40 cellular contexts compared by ENCODE assay signal in genomic region chr2:148360662-148361061, GRCh38.
"Had no signal": no experiment of that assay in that cellular context is flagged by ENCODE, and none has a peak within 500 bp of the region (broad histone marks: within the 10 kb centered on the region; RNA-seq: fewer than 3 reads in every experiment).

No MANE protein-coding gene starts in this region.

- H3K4me1 Mint-ChIP-seq: activated naive CD4-positive, alpha-beta T cell treated with anti-CD3 and anti-CD28 coated beads, Interleukin-2, amount 10 ng/mL, durations not matched to agents 7 days and 5 days; activated naive CD8-positive, alpha-beta T cell treated with anti-CD3 and anti-CD28 coated beads for 36 hours; activated naive CD8-positive, alpha-beta T cell treated with anti-CD3 and anti-CD28 coated beads, Interleukin-2, amount 10 ng/mL, durations not matched to agents 7 days and 5 days had no signal

- H3K9me3 Mint-ChIP-seq: activated naive CD4-positive, alpha-beta T cell treated with anti-CD3 and anti-CD28 coated beads, Interleukin-2, amount 50 U/mL, for 24 hours had no signal

- H3K27me3 Mint-ChIP-seq: activated naive CD4-positive, alpha-beta T cell treated with anti-CD3 and anti-CD28 coated beads, Interleukin-2, amount 10 ng/mL, durations not matched to agents 7 days and 5 days; activated naive CD4-positive, alpha-beta T cell treated with anti-CD3 and anti-CD28 coated beads, Interleukin-2, amount 50 U/mL, for 24 hours; activated naive CD8-positive, alpha-beta T cell; activated naive CD8-positive, alpha-beta T cell treated with anti-CD3 and anti-CD28 coated beads for 36 hours; activated naive CD8-positive, alpha-beta T cell treated with anti-CD3 and anti-CD28 coated beads, Interleukin-2, amount 10 ng/mL, durations not matched to agents 7 days and 5 days; activated naive CD8-positive, alpha-beta T cell treated with anti-CD3 and anti-CD28 coated beads, Interleukin-2, amount 50 U/mL, for 24 hours; activated T-cell treated with anti-CD3 and anti-CD28 coated beads, Interleukin-2, amount 50 U/mL, for 24 hours; activated T-helper 17 cell treated with anti-CD3 and anti-CD28 coated beads, Interleukin-2, amount 50 U/mL, for 72 hours; brain; central memory CD8-positive, alpha-beta T cell had no signal

- H3K27me3 ChIP-seq: adrenal gland, ascending aorta, body of pancreas, brain microvascular endothelial cell, breast epithelium, cardiac muscle cell had no signal

- H3K4me1 ChIP-seq: adrenal gland, ascending aorta, body of pancreas, breast epithelium had no signal

- H3K27ac ChIP-seq: adrenal gland, ascending aorta, body of pancreas, brain microvascular endothelial cell, breast epithelium, cardiac muscle cell had no signal

- H3K36me3 ChIP-seq: adrenal gland, ascending aorta, brain microvascular endothelial cell, breast epithelium, cardiac muscle cell had no signal

- H3K4me3 ChIP-seq: adrenal gland, ascending aorta, body of pancreas, breast epithelium, cardiac muscle cell had no signal

- FAIRE-seq: astrocyte, bronchial epithelial cell had no signal

- H3K4me3 Mint-ChIP-seq: activated naive CD4-positive, alpha-beta T cell treated with anti-CD3 and anti-CD28 coated beads for 36 hours; activated naive CD4-positive, alpha-beta T cell treated with anti-CD3 and anti-CD28 coated beads, Interleukin-2, amount 10 ng/mL, durations not matched to agents 7 days and 5 days; activated naive CD4-positive, alpha-beta T cell treated with anti-CD3 and anti-CD28 coated beads, Interleukin-2, amount 50 U/mL, for 24 hours; activated naive CD8-positive, alpha-beta T cell; activated naive CD8-positive, alpha-beta T cell treated with anti-CD3 and anti-CD28 coated beads for 36 hours; activated naive CD8-positive, alpha-beta T cell treated with anti-CD3 and anti-CD28 coated beads, Interleukin-2, amount 10 ng/mL, durations not matched to agents 7 days and 5 days; activated naive CD8-positive, alpha-beta T cell treated with anti-CD3 and anti-CD28 coated beads, Interleukin-2, amount 50 U/mL, for 24 hours; activated T-cell treated with anti-CD3 and anti-CD28 coated beads, Interleukin-2, amount 50 U/mL, for 24 hours; activated T-cell treated with anti-CD3 and anti-CD28 coated beads, Interleukin-2, amount 50 U/mL, for 4 hours; activated T-cell treated with anti-CD3 and anti-CD28 coated beads, Interleukin-2, amount 50 U/mL, for 72 hours; activated T-helper 1 cell treated with anti-CD3 and anti-CD28 coated beads, Interleukin-12 subunit alpha, Interleukin-12 subunit beta, Interleukin-2, Interleukin-4 antibody, amounts not matched to agents 30 ng/mL and 10 ng/mL and 1 ng/mL, durations not matched to agents 14 hours and 24 hours and 36 hours; activated T-helper 17 cell treated with anti-CD3 and anti-CD28 coated beads, Interleukin-2, amount 50 U/mL, for 72 hours; brain; central memory CD8-positive, alpha-beta T cell had no signal

- H3K9me3 ChIP-seq: adrenal gland, body of pancreas, breast epithelium had no signal

- H3K36me3 Mint-ChIP-seq: activated naive CD4-positive, alpha-beta T cell treated with anti-CD3 and anti-CD28 coated beads, Interleukin-2, amount 10 ng/mL, durations not matched to agents 7 days and 5 days had no signal

- H3K27ac Mint-ChIP-seq: activated naive CD4-positive, alpha-beta T cell treated with anti-CD3 and anti-CD28 coated beads for 36 hours; activated naive CD4-positive, alpha-beta T cell treated with anti-CD3 and anti-CD28 coated beads, Interleukin-2, amount 10 ng/mL, durations not matched to agents 7 days and 5 days; activated naive CD4-positive, alpha-beta T cell treated with anti-CD3 and anti-CD28 coated beads, Interleukin-2, amount 50 U/mL, for 24 hours; activated naive CD4-positive, alpha-beta T cell treated with anti-CD3 and anti-CD28 coated beads, Interleukin-2, amount 50 U/mL, for 72 hours; activated naive CD8-positive, alpha-beta T cell; activated naive CD8-positive, alpha-beta T cell treated with anti-CD3 and anti-CD28 coated beads for 36 hours; activated naive CD8-positive, alpha-beta T cell treated with anti-CD3 and anti-CD28 coated beads, Interleukin-2, amount 10 ng/mL, durations not matched to agents 7 days and 5 days; activated naive CD8-positive, alpha-beta T cell treated with anti-CD3 and anti-CD28 coated beads, Interleukin-2, amount 50 U/mL, for 24 hours; activated T-cell treated with anti-CD3 and anti-CD28 coated beads, Interleukin-2, amount 50 U/mL, for 24 hours; activated T-cell treated with anti-CD3 and anti-CD28 coated beads, Interleukin-2, amount 50 U/mL, for 72 hours; activated T-helper 1 cell treated with anti-CD3 and anti-CD28 coated beads, Interleukin-12 subunit alpha, Interleukin-12 subunit beta, Interleukin-2, Interleukin-4 antibody, amounts not matched to agents 30 ng/mL and 10 ng/mL and 1 ng/mL, durations not matched to agents 14 hours and 24 hours and 36 hours; activated T-helper 17 cell treated with anti-CD3 and anti-CD28 coated beads, Interleukin-2, amount 50 U/mL, for 72 hours; activated T-helper 2 cell treated with anti-CD3 and anti-CD28 coated beads, Interferon-gamma antibody, Interleukin-2, Interleukin-4, amounts not matched to agents 10 μg/mL and 5 μg/mL and 100 μg/mL, durations not matched to agents 14 hours and 24 hours and 36 hours had no signal

- DNase-seq: activated effector memory CD4-positive, alpha-beta T cell treated with anti-CD3 and anti-CD28 coated beads, Interleukin-2, amount 50 U/mL, for 16 hours; activated effector memory CD4-positive, alpha-beta T cell treated with Interleukin-2 at 50 U/mL for 16 hours; activated gamma-delta T cell; activated gamma-delta T cell treated with Interleukin-2 at 50 U/mL for 16 hours; activated naive CD4-positive, alpha-beta T cell; activated naive CD4-positive, alpha-beta T cell treated with anti-CD3 and anti-CD28 coated beads for 36 hours; activated naive CD4-positive, alpha-beta T cell treated with anti-CD3 and anti-CD28 coated beads, Interleukin-2, amount 10 ng/mL, durations not matched to agents 7 days and 5 days; activated naive CD4-positive, alpha-beta T cell treated with anti-CD3 and anti-CD28 coated beads, Interleukin-2, amount 50 U/mL, for 16 hours; activated naive CD4-positive, alpha-beta T cell treated with Interleukin-2 at 50 U/mL for 16 hours; activated naive CD8-positive, alpha-beta T cell treated with anti-CD3 and anti-CD28 coated beads for 36 hours; activated naive CD8-positive, alpha-beta T cell treated with anti-CD3 and anti-CD28 coated beads, Interleukin-2, amount 10 ng/mL, durations not matched to agents 7 days and 5 days; activated naive CD8-positive, alpha-beta T cell treated with anti-CD3 and anti-CD28 coated beads, Interleukin-2, amount 50 U/mL, for 24 hours; activated T-cell treated with anti-CD3 and anti-CD28 coated beads, Interleukin-2, amount 50 U/mL, for 1 hour; activated T-cell treated with anti-CD3 and anti-CD28 coated beads, Interleukin-2, amount 50 U/mL, for 24 hours; activated T-cell treated with anti-CD3 and anti-CD28 coated beads, Interleukin-2, amount 50 U/mL, for 4 hours; activated T-cell treated with anti-CD3 and anti-CD28 coated beads, Interleukin-2, amount 50 U/mL, for 48 hours; activated T-cell treated with anti-CD3 and anti-CD28 coated beads, Interleukin-2, amount 50 U/mL, for 72 hours; adrenal gland; amniotic stem cell; amygdala; anterior cingulate cortex; aorta; body of pancreas; brain microvascular endothelial cell; caudate nucleus; central memory CD4-positive, alpha-beta T cell; cerebellar nuclear complex had no signal

- ATAC-seq: activated naive CD4-positive, alpha-beta T cell treated with anti-CD3 and anti-CD28 coated beads, Interleukin-2, amount 50 U/mL, for 72 hours; activated naive CD8-positive, alpha-beta T cell treated with anti-CD3 and anti-CD28 coated beads, Interleukin-2, amount 50 U/mL, for 24 hours; activated T-cell treated with anti-CD3 and anti-CD28 coated beads, Interleukin-2, amount 50 U/mL, for 4 hours; activated T-cell treated with anti-CD3 and anti-CD28 coated beads, Interleukin-2, amount 50 U/mL, for 72 hours; activated T-helper 17 cell treated with anti-CD3 and anti-CD28 coated beads, Interleukin-2, amount 50 U/mL, for 72 hours; body of pancreas had no signal
